8 cellular contexts compared by ENCODE assay signal in the genomic region with DNA sequence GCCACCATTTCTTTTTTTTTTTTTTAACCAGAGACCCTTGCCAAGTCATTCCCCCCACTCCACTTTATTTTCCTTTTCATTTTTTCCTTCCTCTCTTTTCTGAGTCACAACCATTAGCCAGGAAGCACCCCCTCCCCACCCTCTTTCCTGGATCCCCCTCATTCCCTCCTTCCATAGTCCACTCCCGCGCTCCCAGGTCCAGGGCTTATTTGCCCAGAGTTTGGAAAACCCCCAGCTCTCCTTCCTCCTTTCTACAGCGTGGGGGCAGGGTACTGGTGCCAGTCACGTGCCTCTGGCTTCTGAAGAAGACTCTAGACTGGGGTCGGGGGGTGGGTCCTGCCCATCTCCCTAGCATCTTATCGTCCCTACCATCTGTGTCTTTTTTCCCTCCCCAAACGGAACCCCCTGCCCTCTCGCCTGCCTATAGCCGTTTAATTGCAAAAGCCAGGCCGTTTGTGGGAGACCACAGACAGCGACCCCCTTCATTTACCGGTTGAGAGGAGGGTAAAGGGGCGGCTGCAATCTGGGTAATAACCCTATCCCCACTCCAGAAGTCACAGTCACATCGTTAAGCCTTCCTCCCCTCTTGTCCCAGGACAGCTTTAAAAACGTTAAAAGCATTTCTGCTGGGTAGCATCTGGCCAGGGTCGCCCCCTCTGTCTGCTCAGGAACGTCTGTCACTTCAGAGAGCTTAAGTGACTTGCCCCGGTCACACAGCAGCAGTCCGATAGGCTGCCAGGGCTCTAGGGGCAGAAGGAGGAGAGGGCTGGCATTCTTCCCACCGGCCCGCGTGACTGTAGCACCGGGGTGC. TPM values are rescaled to one million over a fixed set of nuclear protein-coding genes. Genes with fewer than 3 reads are reported as not detected.
A peak's percentile ranks its signal among the peaks of the same experiment; 100 is the strongest.
DNase-seq lines count a peak whose midpoint lies in the region; ATAC-seq and TF ChIP-seq lines count a peak whose summit lies in the region.

No MANE protein-coding gene starts in this region.

- TF ChIP-seq CTCF in endothelial cell (IDR thresholded peaks at IDR 0.05; ENCODE audit: unreplicated experiment) (no peak), natural killer cell (IDR thresholded peaks at IDR 0.05) (no peak)

- H3K4me1 Mint-ChIP-seq in endothelial cell (ENCODE audit: unreplicated experiment) (peaks cover 40% of the 10 kb centered on the region), natural killer cell (peaks cover 51 to 53% of the 10 kb centered on the region in 2 donors)

- no peaks in the 10 kb centered on the region for H3K9me3 Mint-ChIP-seq in endothelial cell (ENCODE audit: unreplicated experiment)
- no peaks in the 10 kb centered on the region for H3K9me3 Mint-ChIP-seq in natural killer cell

- H3K9ac ChIP-seq in SK-N-MC (ENCODE audit: insufficient read length): peak overlapping the region; percentile 70

- H3K27ac ChIP-seq in KOPT-K1 (ENCODE audit: low read depth, low read length, poor library complexity, severe bottlenecking): peak overlapping the region; percentile 99
- peak overlapping the region; percentile 73 for H3K27ac ChIP-seq in SK-N-MC

- H3K4me3 Mint-ChIP-seq in endothelial cell (ENCODE audit: unreplicated experiment) (peak overlapping the region; percentile 100), natural killer cell (peak overlapping the region; percentile 96)

- H3K9me3 ChIP-seq in KOPT-K1 (ENCODE audit: insufficient read depth, low read length, poor library complexity, severe bottlenecking) (no peaks in the 10 kb centered on the region), SK-N-MC (ENCODE audit: low read depth, low read length) (no peaks in the 10 kb centered on the region)

- H3K36me3 ChIP-seq in KOPT-K1 (ENCODE audit: insufficient read depth, low read length) (peaks cover 37% of the 10 kb centered on the region), SK-N-MC (ENCODE audit: insufficient read depth, low read length) (peaks cover 35% of the 10 kb centered on the region)

- ATAC-seq in natural killer cell: no peak
- ATAC-seq in GM18867 (IDR thresholded peaks at IDR 0.05; ENCODE audit: unreplicated experiment): no peak

- peaks cover 9% of the 10 kb centered on the region for H3K27me3 Mint-ChIP-seq in endothelial cell (ENCODE audit: unreplicated experiment)
- no peaks in the 10 kb centered on the region for H3K27me3 Mint-ChIP-seq in natural killer cell (ENCODE audit: low read depth in 2 of 2)

- H3K36me3 Mint-ChIP-seq in endothelial cell (ENCODE audit: low read depth, unreplicated experiment): peaks cover 27% of the 10 kb centered on the region
- no peaks in the 10 kb centered on the region for H3K36me3 Mint-ChIP-seq in natural killer cell

- DNase-seq in activated CD4-positive, alpha-beta T cell treated with anti-CD3 and anti-CD28 coated beads for 48 hours: peak; percentile 76
- DNase-seq in activated CD4-positive, alpha-beta T cell treated with anti-CD3 and anti-CD28 coated beads, Interleukin-2, amount 50 U/mL, for 4 hours: no peak
- DNase-seq in SK-N-MC (ENCODE audit: low read depth, low spot score) (no peak), endothelial cell (ENCODE audit: low spot score) (peak; percentile 49), natural killer cell (no peak), putamen (ENCODE audit: low spot score) (no peak)

- peak overlapping the region; percentile 94 for H3K4me3 ChIP-seq in SK-N-MC

- H3K27ac Mint-ChIP-seq in endothelial cell (ENCODE audit: unreplicated experiment) (peak overlapping the region; percentile 75), natural killer cell (peak overlapping the region; percentile 96)

- intact Hi-C loops in natural killer cell (cut with micrococcal nuclease): loop anchor here (1.0 to 5.0 kb wide), 3 partner anchors 47 to 145 kb away; a partner anchor contains a TSS

RNA-seq across cellular contexts. Expression of a gene that starts 1.0 kb away (rescaled TPM):
- total RNA-seq in endothelial cell (ENCODE audit: unreplicated experiment) (963 TPM), natural killer cell (100 to 1,000 TPM; 588 to 813 (median 763) TPM)

RNA-seq across cellular contexts. Expression of a gene that starts 3.9 kb away (rescaled TPM):
- total RNA-seq in endothelial cell (ENCODE audit: unreplicated experiment) (45.8 TPM), natural killer cell (10 to 100 TPM; 29.3 to 34.5 (median 32.0) TPM)

RNA-seq across cellular contexts. Expression of a gene that starts 8.2 kb away (rescaled TPM):
- total RNA-seq in endothelial cell (ENCODE audit: unreplicated experiment) (44.7 TPM), natural killer cell (10 to 100 TPM; 79.2 to 81.2 (median 80.3) TPM)

RNA-seq across cellular contexts. Expression of a gene that starts 18.4 kb away (rescaled TPM):
- total RNA-seq in endothelial cell (ENCODE audit: unreplicated experiment) (not detected), natural killer cell (1 to 10 TPM in 1 of 3 donors, under 1 TPM in 2; 0.88 to 2.2 (median 0.92) TPM)

RNA-seq across cellular contexts. Expression of a gene that starts 19.6 kb away (rescaled TPM):
- 20.8 TPM for total RNA-seq in endothelial cell (ENCODE audit: unreplicated experiment)
- total RNA-seq in natural killer cell: 1 to 10 TPM; 5.3 to 7.1 (median 5.7) TPM

Comparison
In these comparisons a context has a peak if more than half of its experiments do, and no peak if none do; other contexts are left out.
1. DNase-seq: peak in activated CD4-positive, alpha-beta T cell treated with anti-CD3 and anti-CD28 coated beads for 48 hours (single experiment) and endothelial cell (single experiment); none in activated CD4-positive, alpha-beta T cell treated with anti-CD3 and anti-CD28 coated beads, Interleukin-2, amount 50 U/mL, for 4 hours (0 of 2), SK-N-MC (single experiment), natural killer cell (single experiment) and putamen (single experiment).